Comparison of ENCODE assay signal across 1 cellular context in the genomic region with DNA sequence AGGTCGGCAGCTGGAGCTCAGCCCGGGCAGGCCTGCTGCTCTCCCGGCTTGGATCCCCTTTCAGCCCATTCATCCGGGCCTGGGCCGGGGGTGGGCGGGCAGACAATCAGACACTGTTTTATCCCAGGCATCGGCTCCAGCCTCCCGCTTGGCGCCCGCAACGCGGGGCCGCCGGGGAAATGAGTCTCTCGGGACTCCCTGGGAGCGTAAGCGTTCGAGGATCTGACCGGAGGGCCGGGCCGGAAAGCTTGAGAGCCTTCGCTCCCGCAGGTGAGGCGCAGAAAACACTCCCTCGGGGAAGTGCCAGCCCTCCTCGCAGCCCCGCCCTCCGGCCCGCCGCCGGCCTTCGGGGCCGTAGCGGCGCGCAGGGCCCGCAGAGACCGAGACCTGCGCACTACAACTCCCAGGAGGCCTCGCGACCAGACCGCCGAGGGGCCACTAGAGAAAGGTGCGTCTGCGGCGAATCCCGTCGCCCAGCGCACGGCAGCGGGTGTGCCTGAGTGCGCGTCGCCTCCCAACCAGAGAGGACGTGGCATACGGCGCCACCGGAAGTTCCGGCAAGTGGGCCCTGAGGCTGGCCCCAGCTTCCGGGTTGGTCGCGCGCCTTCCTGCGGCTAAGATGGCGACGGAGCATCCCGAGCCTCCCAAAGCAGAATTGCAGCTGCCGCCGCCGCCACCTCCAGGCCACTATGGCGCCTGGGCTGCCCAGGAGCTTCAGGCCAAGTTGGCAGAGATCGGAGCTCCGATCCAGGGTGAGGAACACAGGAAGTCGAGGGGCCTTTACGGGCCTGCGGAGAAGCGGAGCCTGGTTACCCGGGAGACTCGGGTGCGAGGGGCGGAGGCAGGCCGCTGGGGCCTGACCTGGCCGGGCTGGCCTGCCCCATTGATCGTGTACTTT.
TF ChIP-seq lines count a peak whose summit lies in the region.

A gene with protein sequence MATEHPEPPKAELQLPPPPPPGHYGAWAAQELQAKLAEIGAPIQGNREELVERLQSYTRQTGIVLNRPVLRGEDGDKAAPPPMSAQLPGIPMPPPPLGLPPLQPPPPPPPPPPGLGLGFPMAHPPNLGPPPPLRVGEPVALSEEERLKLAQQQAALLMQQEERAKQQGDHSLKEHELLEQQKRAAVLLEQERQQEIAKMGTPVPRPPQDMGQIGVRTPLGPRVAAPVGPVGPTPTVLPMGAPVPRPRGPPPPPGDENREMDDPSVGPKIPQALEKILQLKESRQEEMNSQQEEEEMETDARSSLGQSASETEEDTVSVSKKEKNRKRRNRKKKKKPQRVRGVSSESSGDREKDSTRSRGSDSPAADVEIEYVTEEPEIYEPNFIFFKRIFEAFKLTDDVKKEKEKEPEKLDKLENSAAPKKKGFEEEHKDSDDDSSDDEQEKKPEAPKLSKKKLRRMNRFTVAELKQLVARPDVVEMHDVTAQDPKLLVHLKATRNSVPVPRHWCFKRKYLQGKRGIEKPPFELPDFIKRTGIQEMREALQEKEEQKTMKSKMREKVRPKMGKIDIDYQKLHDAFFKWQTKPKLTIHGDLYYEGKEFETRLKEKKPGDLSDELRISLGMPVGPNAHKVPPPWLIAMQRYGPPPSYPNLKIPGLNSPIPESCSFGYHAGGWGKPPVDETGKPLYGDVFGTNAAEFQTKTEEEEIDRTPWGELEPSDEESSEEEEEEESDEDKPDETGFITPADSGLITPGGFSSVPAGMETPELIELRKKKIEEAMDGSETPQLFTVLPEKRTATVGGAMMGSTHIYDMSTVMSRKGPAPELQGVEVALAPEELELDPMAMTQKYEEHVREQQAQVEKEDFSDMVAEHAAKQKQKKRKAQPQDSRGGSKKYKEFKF (plus strand): TSS at position 599 of the 898 bp plus-strand sequence. CDS start 21 bp downstream, at position 620.

TF ChIP-seq in IMR-90, 13 proteins besides CTCF, POLR2A, EP300 and RAD21 (continued from another document):
- TF ChIP-seq, protein P1, sequence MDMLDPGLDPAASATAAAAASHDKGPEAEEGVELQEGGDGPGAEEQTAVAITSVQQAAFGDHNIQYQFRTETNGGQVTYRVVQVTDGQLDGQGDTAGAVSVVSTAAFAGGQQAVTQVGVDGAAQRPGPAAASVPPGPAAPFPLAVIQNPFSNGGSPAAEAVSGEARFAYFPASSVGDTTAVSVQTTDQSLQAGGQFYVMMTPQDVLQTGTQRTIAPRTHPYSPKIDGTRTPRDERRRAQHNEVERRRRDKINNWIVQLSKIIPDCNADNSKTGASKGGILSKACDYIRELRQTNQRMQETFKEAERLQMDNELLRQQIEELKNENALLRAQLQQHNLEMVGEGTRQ (IDR thresholded peaks at IDR 0.05; ENCODE audit: low read depth, low read length) = no peak
- TF ChIP-seq NFE2L2 (IDR thresholded peaks at IDR 0.05; ENCODE audit: low read depth, low read length) = no peak
- no peak; the same call in 1 of the 2 replicates for TF ChIP-seq MAFK (IDR thresholded peaks at IDR 0.05; ENCODE audit: low read depth, low read length)
